12 cellular contexts compared by ENCODE assay signal in the genomic region with DNA sequence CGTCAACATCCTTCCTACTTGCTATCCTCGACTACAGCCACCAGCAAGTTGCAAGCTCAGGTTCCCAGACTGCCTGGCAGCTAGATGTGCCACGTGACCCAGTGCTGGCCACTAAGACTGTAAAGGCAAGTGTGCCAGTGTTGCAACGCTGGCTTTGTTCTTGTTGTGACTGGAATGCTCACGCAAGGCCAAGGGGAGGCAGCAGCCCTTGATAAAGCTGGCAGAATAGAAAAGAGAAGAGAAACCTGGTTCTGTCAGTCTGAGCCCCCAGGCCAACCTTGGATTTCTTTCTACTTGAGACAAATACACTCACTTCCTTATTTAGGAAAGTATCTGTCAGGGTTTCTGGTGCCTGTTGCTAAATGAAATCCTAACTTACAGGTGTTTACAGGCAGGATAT.
A peak's percentile ranks its signal among the peaks of the same experiment; 100 is the strongest.
DNase-seq lines count a peak whose midpoint lies in the region; ATAC-seq, FAIRE-seq and TF ChIP-seq lines count a peak whose summit lies in the region.
"Had no signal": no experiment of that assay in that cellular context is flagged by ENCODE, and none has a peak within 500 bp of the region (broad histone marks: within the 10 kb centered on the region; RNA-seq: fewer than 3 reads in every experiment).

No MANE protein-coding gene starts in this region.

- H3K9me3 Mint-ChIP-seq in Calu3 (ENCODE audit: low read depth, unreplicated experiment), result no peaks in the 10 kb centered on the region
- H3K9me3 Mint-ChIP-seq: activated T-cell treated with anti-CD3 and anti-CD28 coated beads, Interleukin-2, amount 50 U/mL, for 4 hours; CD8-positive, alpha-beta T cell had no signal

- no peaks in the 10 kb centered on the region for H3K27me3 Mint-ChIP-seq in Calu3 (ENCODE audit: unreplicated experiment)

- H3K79me2 ChIP-seq in osteoblast (ENCODE audit: insufficient read depth, low read length), result no peaks in the 10 kb centered on the region

- WGBS in spleen, 5 donors, result 71 to 87% (median 80%) methylated on average over 5 of the region's 5 CpGs

- DNase-seq in GM12892 (ENCODE audit: insufficient read length) (no peak), NCI-H460 (ENCODE audit: extremely low read depth, low read depth) (peak; percentile 19), epithelial cell of prostate (ENCODE audit: low read depth, low spot score) (peak; percentile 72), osteoblast (ENCODE audit: insufficient read length, low spot score, missing footprints) (no peak), DMS53 (lab: John Stamatoyannopoulos, UW) (no peak), spleen (no peak), Calu3 (no peak)
- DNase-seq: activated T-cell treated with anti-CD3 and anti-CD28 coated beads, Interleukin-2, amount 50 U/mL, for 4 hours; CD8-positive, alpha-beta T cell; NCI-H446 treated with DMSO at 0.1 percent for 48 hours had no signal

- TF ChIP-seq POLR2A in GM12892 (IDR thresholded peaks at IDR 0.05; ENCODE audit: low read depth, low read length) (no peak), spleen (IDR thresholded peaks at IDR 0.05) (no peak)

- H3K4me3 ChIP-seq in osteoblast (ENCODE audit: insufficient read depth, low read length) (no peak overlapping the region), spleen (no peak overlapping the region)

- H3K36me3 ChIP-seq in osteoblast (ENCODE audit: insufficient read depth, low read length), result no peaks in the 10 kb centered on the region
- H3K36me3 ChIP-seq in spleen, result peaks cover 0 to 46% (median 8%) of the 10 kb centered on the region in 6 donors

- H3K27ac Mint-ChIP-seq in Calu3 (ENCODE audit: unreplicated experiment), result no peak overlapping the region
- H3K27ac Mint-ChIP-seq: CD8-positive, alpha-beta T cell had no signal

- H4K20me1 ChIP-seq in osteoblast (ENCODE audit: insufficient read depth, low read length), result no peaks in the 10 kb centered on the region

- H3K36me3 Mint-ChIP-seq in Calu3 (ENCODE audit: insufficient read depth, unreplicated experiment), result no peaks in the 10 kb centered on the region

- intact Hi-C loops in spleen (cut with DNase I; ENCODE audit: low total_unique reads), result loop anchor here (10.0 kb wide), 1 partner anchor 452 kb away; no protein-coding TSS in a partner anchor
- intact Hi-C loops in Calu3 (cut with micrococcal nuclease; ENCODE audit: unreplicated experiment), result no loop called here

- no peak overlapping the region for H2AFZ ChIP-seq in osteoblast (ENCODE audit: low read length)

- peaks cover 13% of the 10 kb centered on the region for H3K4me1 Mint-ChIP-seq in Calu3 (ENCODE audit: low read depth, unreplicated experiment)

- no TSS peak for BruUV-seq in Calu3 (replicated peaks; lab: Mats Ljungman, UMichigan)

- ATAC-seq in GM21619 (IDR thresholded peaks at IDR 0.05; ENCODE audit: unreplicated experiment), result no peak
- ATAC-seq: activated T-cell treated with anti-CD3 and anti-CD28 coated beads, Interleukin-2, amount 50 U/mL, for 4 hours; CD8-positive, alpha-beta T cell had no signal

- FAIRE-seq in GM12892 (lab: Jason Lieb, UNC), result peak; percentile 21
- FAIRE-seq: H54 had no signal

- CTCF ChIA-PET in Calu3 (lab: Charles Lee), result interaction anchor here (0.6 kb wide), 1 partner anchor 61 kb away, joined by 3 read pairs; no protein-coding TSS in a partner anchor

- TF ChIP-seq CTCF in osteoblast (IDR thresholded peaks at IDR 0.05; ENCODE audit: extremely low read depth, low read depth, low read length) (no peak), spleen (IDR thresholded peaks at IDR 0.05 in 8 of 11, conservative IDR thresholded peaks at IDR 0.05 in 3 of 11) (no peak), Calu3 (IDR thresholded peaks at IDR 0.05; ENCODE audit: unreplicated experiment) (no peak)

- no peak overlapping the region for H3K4me3 Mint-ChIP-seq in Calu3 (ENCODE audit: low read depth, unreplicated experiment)
- H3K4me3 Mint-ChIP-seq: activated T-cell treated with anti-CD3 and anti-CD28 coated beads, Interleukin-2, amount 50 U/mL, for 4 hours; CD8-positive, alpha-beta T cell had no signal

- no peaks in the 10 kb centered on the region for H3K27me3 ChIP-seq in osteoblast (ENCODE audit: insufficient read depth, low read length)
- H3K27me3 ChIP-seq in spleen (replicated peaks in 1 of 7), result no peaks in the 10 kb centered on the region

- peak overlapping the region; percentile 39 for H3K4me2 ChIP-seq in osteoblast (ENCODE audit: insufficient read depth, low read length)

- H3K27ac ChIP-seq in epithelial cell of prostate, result peak overlapping the region; percentile 75
- peak overlapping the region; percentile 85 for H3K27ac ChIP-seq in osteoblast (ENCODE audit: low read depth, low read length)
- no peak overlapping the region for H3K27ac ChIP-seq in spleen

- H3K9me3 ChIP-seq in osteoblast (ENCODE audit: low read depth, low read length) (no peaks in the 10 kb centered on the region), spleen (no peaks in the 10 kb centered on the region)

- H3K4me1 ChIP-seq in osteoblast (ENCODE audit: insufficient read depth, low read length) (peaks cover 44% of the 10 kb centered on the region), spleen (peaks cover 0 to 3% (median 0%) of the 10 kb centered on the region in 6 donors)

Comparison
In these comparisons a context has a peak if more than half of its experiments do, and no peak if none do; other contexts are left out.
1. DNase-seq: peak in NCI-H460 (single experiment) and epithelial cell of prostate (single experiment); none in GM12892 (single experiment), osteoblast (single experiment), DMS53 (single experiment), spleen (single experiment) and Calu3 (single experiment).
2. H3K27ac ChIP-seq: peak in epithelial cell of prostate (single experiment) and osteoblast (single experiment); none in spleen (0 of 8).